ENCODE assay signal across 9 cellular contexts in the genomic region with DNA sequence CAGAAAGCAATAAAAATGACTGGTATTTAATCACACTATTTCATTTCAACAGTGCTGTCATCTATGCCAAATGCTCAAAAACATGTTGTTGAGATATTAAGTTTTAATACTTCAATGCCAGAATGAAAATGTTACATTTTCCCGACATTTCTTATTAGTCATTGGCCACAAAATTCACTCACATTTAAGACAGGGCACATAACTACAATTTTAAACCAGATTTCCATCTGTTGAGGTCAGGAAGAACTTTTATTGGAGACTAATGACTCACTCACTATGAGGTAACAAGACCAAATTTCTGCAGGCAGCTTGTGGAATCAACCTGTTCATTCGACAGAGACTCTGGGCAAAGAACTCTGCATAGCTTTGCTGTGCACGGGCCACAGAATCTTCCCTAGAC. TPM values are rescaled to one million over a fixed set of nuclear protein-coding genes. Genes with fewer than 3 reads are reported as not detected.
A peak's percentile ranks its signal among the peaks of the same experiment; 100 is the strongest.
DNase-seq lines count a peak whose midpoint lies in the region; ATAC-seq and TF ChIP-seq lines count a peak whose summit lies in the region.
"Had no signal": no experiment of that assay in that cellular context is flagged by ENCODE, and none has a peak within 500 bp of the region (broad histone marks: within the 10 kb centered on the region; RNA-seq: fewer than 3 reads in every experiment).

No MANE protein-coding gene starts in this region.

- peaks cover 33 to 50% (median 39%) of the 10 kb centered on the region in 3 donors for H3K4me1 Mint-ChIP-seq in T-cell

- no peak for TF ChIP-seq CTCF in HFF-Myc (IDR thresholded peaks at IDR 0.05; ENCODE audit: low read depth, low read length, missing control alignments)

- H3K4me3 ChIP-seq in HFF-Myc (replicated peaks; ENCODE audit: low read depth, low read length): no peak overlapping the region

- peak overlapping the region in 1 of 2 donors; percentile 44 for H3K27ac Mint-ChIP-seq in T-cell

- H3K4me3 Mint-ChIP-seq in T-cell: no peak overlapping the region

- POLR2A ChIA-PET in T-cell (lab: Charles Lee): no interaction called here

- in situ Hi-C loops in ACHN (cut with HindIII; ENCODE audit: low pct_ligation_motif_present, low pct_unique_long_range_greater_than_20kb, low sequenced_read_pairs): no loop called here
- in situ Hi-C loops in G401 (cut with HindIII; ENCODE audit: low sequenced_read_pairs): no loop called here

- CTCF ChIA-PET in T-cell (lab: Charles Lee): interaction anchor here in 1 of 2 donors (0.5 kb wide), 1 partner anchor 59 kb away, joined by 5 read pairs; no protein-coding TSS in a partner anchor

- ATAC-seq in GM21515 (IDR thresholded peaks at IDR 0.05; ENCODE audit: unreplicated experiment) (no peak), T-cell (replicated peaks in 1 of 4) (no peak)

- H3K9me3 Mint-ChIP-seq in T-cell: no peaks in the 10 kb centered on the region

- peaks cover 46% of the 10 kb centered on the region for H3K36me3 Mint-ChIP-seq in T-cell

- DNase-seq in ACHN (peak; percentile 82), HFF-Myc (ENCODE audit: extremely low read depth, low read depth) (peak; percentile 95), amniotic stem cell (lab: John Stamatoyannopoulos, UW) (peak; percentile 57), lung microvascular endothelial cell (ENCODE audit: low read depth in 2 of 2) (peak; percentile 43 to 84), middle frontal gyrus (ENCODE audit: extremely low spot score, low spot score) (no peak), G401 (ENCODE audit: low spot score) (no peak), T-cell (no peak)
- DNase-seq: nucleus accumbens had no signal

- H3K27me3 Mint-ChIP-seq in T-cell: no peaks in the 10 kb centered on the region

RNA-seq across cellular contexts. Expression of a gene that starts 36.8 kb away (rescaled TPM):
- total RNA-seq in lung microvascular endothelial cell: 5.7 and 8.3 TPM in 2 replicates
- 11.7 and 15.3 TPM in 2 replicates for total RNA-seq in G401 (2014; rRNA removed; shearing (Covaris generic))
- 10 to 100 TPM; 36.0 to 38.1 (median 36.6) TPM for total RNA-seq in T-cell

RNA-seq across cellular contexts. Expression of a gene that starts 44.2 kb away (rescaled TPM):
- total RNA-seq in lung microvascular endothelial cell: 0.40 and 0.65 TPM in 2 replicates
- total RNA-seq in G401 (2014; rRNA removed; shearing (Covaris generic)): 0.41 TPM in 1 of 2 replicates, not detected in the other
- 1 to 10 TPM in 1 of 5 donors, under 1 TPM in 3, not detected in 1; 0.18 to 1.6 (median 0.74) TPM for total RNA-seq in T-cell

RNA-seq across cellular contexts. Expression of a gene that starts 44.4 kb away (rescaled TPM):
- 42.9 and 47.2 TPM in 2 replicates for total RNA-seq in lung microvascular endothelial cell
- 35.3 and 45.0 TPM in 2 replicates for total RNA-seq in G401 (2014; rRNA removed; shearing (Covaris generic))
- 100 to 1,000 TPM in 1 of 5 donors, 10 to 100 TPM in 4; 79.0 to 109 (median 95.4) TPM for total RNA-seq in T-cell

Comparison
In these comparisons a context has a peak if more than half of its experiments do, and no peak if none do; other contexts are left out.
1. DNase-seq: peak in ACHN (single experiment), HFF-Myc (single experiment), amniotic stem cell (single experiment) and lung microvascular endothelial cell (2 of 2); none in middle frontal gyrus (single experiment), G401 (single experiment) and T-cell (0 of 34).